16 cellular contexts compared by ENCODE assay signal in the genomic region with DNA sequence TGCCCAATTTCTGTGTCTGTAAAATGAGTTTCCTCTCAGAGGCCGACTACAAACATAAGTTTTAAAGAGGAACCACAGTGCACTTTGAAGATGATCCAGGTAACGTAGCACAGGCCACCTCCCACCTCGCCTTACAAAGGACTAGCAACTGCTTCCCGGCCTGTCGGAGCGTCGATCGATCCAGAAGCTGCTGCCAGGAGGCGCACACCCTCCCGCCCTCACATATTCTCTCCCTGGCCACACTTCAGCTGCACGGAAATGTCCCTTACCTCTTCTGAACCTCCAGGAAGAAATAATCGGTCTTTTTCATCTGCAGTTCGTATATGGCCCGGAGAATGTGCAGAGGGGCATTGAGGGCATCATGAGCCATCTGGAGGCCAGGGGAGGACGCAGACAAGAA. TPM values are rescaled to one million over a fixed set of nuclear protein-coding genes. Genes with fewer than 3 reads are reported as not detected.
DNase-seq lines count a peak whose midpoint lies in the region; ATAC-seq, FAIRE-seq and TF ChIP-seq lines count a peak whose summit lies in the region.
"Had no signal": no experiment of that assay in that cellular context is flagged by ENCODE, and none has a peak within 500 bp of the region (broad histone marks: within the 10 kb centered on the region; RNA-seq: fewer than 3 reads in every experiment).

No MANE protein-coding gene starts in this region.

- H3K27me3 Mint-ChIP-seq in activated naive CD8-positive, alpha-beta T cell: no peaks in the 10 kb centered on the region
- H3K27me3 Mint-ChIP-seq in activated naive CD8-positive, alpha-beta T cell treated with anti-CD3 and anti-CD28 coated beads for 36 hours: no peaks in the 10 kb centered on the region
- no peaks in the 10 kb centered on the region for H3K27me3 Mint-ChIP-seq in activated T-helper 17 cell treated with anti-CD3 and anti-CD28 coated beads, Interleukin-2, amount 50 U/mL, for 72 hours
- H3K27me3 Mint-ChIP-seq: B cell; CD4-positive, alpha-beta T cell had no signal

- no peak for ATAC-seq in activated T-helper 17 cell treated with anti-CD3 and anti-CD28 coated beads, Interleukin-2, amount 50 U/mL, for 72 hours (replicated peaks)
- peak; percentile 60 for ATAC-seq in left lobe of liver
- ATAC-seq in pancreas: peak; percentile 33 to 81 (median 56)
- ATAC-seq in GM19463 (IDR thresholded peaks at IDR 0.05; ENCODE audit: unreplicated experiment): no peak
- no peak for ATAC-seq in stimulated activated effector memory CD8-positive, alpha-beta T cell treated with anti-CD3 and anti-CD28 coated beads, Interleukin-12 subunit alpha, Interleukin-12 subunit beta, amount 100 ng/mL, for 72 hours
- no peak for ATAC-seq in GM18867 (IDR thresholded peaks at IDR 0.05; ENCODE audit: unreplicated experiment)
- ATAC-seq: GM23338 had no signal

- WGBS in pancreas, 2 donors: 81 to 82% methylated on average over 15 of the region's 15 CpGs

- no peaks in the 10 kb centered on the region for H3K9me3 Mint-ChIP-seq in activated naive CD8-positive, alpha-beta T cell (ENCODE audit: low read depth)
- H3K9me3 Mint-ChIP-seq in activated naive CD8-positive, alpha-beta T cell treated with anti-CD3 and anti-CD28 coated beads for 36 hours: no peaks in the 10 kb centered on the region
- H3K9me3 Mint-ChIP-seq in activated T-helper 17 cell treated with anti-CD3 and anti-CD28 coated beads, Interleukin-2, amount 50 U/mL, for 72 hours: no peaks in the 10 kb centered on the region
- no peaks in the 10 kb centered on the region for H3K9me3 Mint-ChIP-seq in stimulated activated effector memory CD8-positive, alpha-beta T cell treated with anti-CD3 and anti-CD28 coated beads, Interleukin-12 subunit alpha, Interleukin-12 subunit beta, amount 100 ng/mL, for 72 hours
- H3K9me3 Mint-ChIP-seq: CD4-positive, alpha-beta T cell had no signal

- H3K36me3 Mint-ChIP-seq in activated naive CD8-positive, alpha-beta T cell: peaks cover 8% of the 10 kb centered on the region
- H3K36me3 Mint-ChIP-seq in activated naive CD8-positive, alpha-beta T cell treated with anti-CD3 and anti-CD28 coated beads for 36 hours: peaks cover 19% of the 10 kb centered on the region
- peaks cover 98% of the 10 kb centered on the region for H3K36me3 Mint-ChIP-seq in activated T-helper 17 cell treated with anti-CD3 and anti-CD28 coated beads, Interleukin-2, amount 50 U/mL, for 72 hours (ENCODE audit: low read depth)
- H3K36me3 Mint-ChIP-seq in stimulated activated effector memory CD8-positive, alpha-beta T cell treated with anti-CD3 and anti-CD28 coated beads, Interleukin-12 subunit alpha, Interleukin-12 subunit beta, amount 100 ng/mL, for 72 hours: peaks cover 92% of the 10 kb centered on the region

- H3K27ac ChIP-seq in pancreas: no peak overlapping the region

- no peak overlapping the region for H3K4me3 Mint-ChIP-seq in activated naive CD8-positive, alpha-beta T cell
- no peak overlapping the region for H3K4me3 Mint-ChIP-seq in activated naive CD8-positive, alpha-beta T cell treated with anti-CD3 and anti-CD28 coated beads for 36 hours
- H3K4me3 Mint-ChIP-seq in activated T-helper 17 cell treated with anti-CD3 and anti-CD28 coated beads, Interleukin-2, amount 50 U/mL, for 72 hours: no peak overlapping the region
- no peak overlapping the region for H3K4me3 Mint-ChIP-seq in stimulated activated effector memory CD8-positive, alpha-beta T cell treated with anti-CD3 and anti-CD28 coated beads, Interleukin-12 subunit alpha, Interleukin-12 subunit beta, amount 100 ng/mL, for 72 hours
- H3K4me3 Mint-ChIP-seq: B cell; CD4-positive, alpha-beta T cell; GM23338 had no signal

- H3K4me1 ChIP-seq in pancreas: peaks cover 0 to 3% (median 0%) of the 10 kb centered on the region in 3 donors

- no peak for TF ChIP-seq CTCF in pancreas (IDR thresholded peaks at IDR 0.05)

- DNase-seq in activated naive CD8-positive, alpha-beta T cell treated with anti-CD3 and anti-CD28 coated beads for 36 hours: no peak
- DNase-seq in left lobe of liver (ENCODE audit: low spot score) (no peak), pancreas (peak in 1 of 6 donors; percentile 37)
- DNase-seq in stimulated activated effector memory CD8-positive, alpha-beta T cell treated with anti-CD3 and anti-CD28 coated beads, Interleukin-12 subunit alpha, Interleukin-12 subunit beta, amount 100 ng/mL, for 72 hours (ENCODE audit: low spot score in 2 of 2): no peak
- DNase-seq: ACHN; C1 segment of cervical spinal cord; Calu3; CD4-positive, alpha-beta T cell; DMS 273 treated with DMSO at 0.1 percent for 48 hours; H7 had no signal

- H3K27me3 ChIP-seq in pancreas: no peaks in the 10 kb centered on the region

- peak overlapping the region; percentile 22 for H3K27ac Mint-ChIP-seq in activated naive CD8-positive, alpha-beta T cell
- no peak overlapping the region for H3K27ac Mint-ChIP-seq in activated naive CD8-positive, alpha-beta T cell treated with anti-CD3 and anti-CD28 coated beads for 36 hours
- peak overlapping the region; percentile 5 for H3K27ac Mint-ChIP-seq in activated T-helper 17 cell treated with anti-CD3 and anti-CD28 coated beads, Interleukin-2, amount 50 U/mL, for 72 hours
- H3K27ac Mint-ChIP-seq in stimulated activated effector memory CD8-positive, alpha-beta T cell treated with anti-CD3 and anti-CD28 coated beads, Interleukin-12 subunit alpha, Interleukin-12 subunit beta, amount 100 ng/mL, for 72 hours: no peak overlapping the region
- H3K27ac Mint-ChIP-seq: B cell; CD4-positive, alpha-beta T cell; GM23338 had no signal

- no peak for FAIRE-seq in pancreas (lab: Jason Lieb, UNC)

- peaks cover 4 to 82% (median 38%) of the 10 kb centered on the region in 3 donors for H3K36me3 ChIP-seq in pancreas

- intact Hi-C loops in pancreas (cut with DNase I): no loop called here

- no peak overlapping the region for H3K4me3 ChIP-seq in pancreas
- H3K4me3 ChIP-seq: GM23338 had no signal

- H3K9me3 ChIP-seq in pancreas: no peaks in the 10 kb centered on the region

- H3K4me1 Mint-ChIP-seq in activated naive CD8-positive, alpha-beta T cell (ENCODE audit: low read depth): no peaks in the 10 kb centered on the region
- no peaks in the 10 kb centered on the region for H3K4me1 Mint-ChIP-seq in activated naive CD8-positive, alpha-beta T cell treated with anti-CD3 and anti-CD28 coated beads for 36 hours
- H3K4me1 Mint-ChIP-seq in activated T-helper 17 cell treated with anti-CD3 and anti-CD28 coated beads, Interleukin-2, amount 50 U/mL, for 72 hours: no peaks in the 10 kb centered on the region
- no peaks in the 10 kb centered on the region for H3K4me1 Mint-ChIP-seq in stimulated activated effector memory CD8-positive, alpha-beta T cell treated with anti-CD3 and anti-CD28 coated beads, Interleukin-12 subunit alpha, Interleukin-12 subunit beta, amount 100 ng/mL, for 72 hours
- H3K4me1 Mint-ChIP-seq: B cell, GM23338 had no signal

RNA-seq across cellular contexts. Expression of a gene that starts 55.2 kb away (rescaled TPM):
- total RNA-seq in activated naive CD8-positive, alpha-beta T cell treated with anti-CD3 and anti-CD28 coated beads for 36 hours: 10 to 100 TPM; 85.7 to 89.9 TPM
- total RNA-seq in activated T-helper 17 cell treated with anti-CD3 and anti-CD28 coated beads, Interleukin-2, amount 50 U/mL, for 72 hours: 100 to 1,000 TPM in 1 of 2 donors, 10 to 100 TPM in 1; 81.5 to 153 TPM
- total RNA-seq in left lobe of liver: 3.9 TPM
- 10 to 100 TPM; 17.8 to 60.3 (median 35.1) TPM for total RNA-seq in pancreas
- 10 to 100 TPM; 52.9 to 67.7 TPM for polyA plus RNA-seq in pancreas

Comparison
In these comparisons a context has a peak if more than half of its experiments do, and no peak if none do; other contexts are left out.
1. H3K27ac Mint-ChIP-seq: peak in activated naive CD8-positive, alpha-beta T cell (single experiment) and activated T-helper 17 cell treated with anti-CD3 and anti-CD28 coated beads, Interleukin-2, amount 50 U/mL, for 72 hours (single experiment); none in activated naive CD8-positive, alpha-beta T cell treated with anti-CD3 and anti-CD28 coated beads for 36 hours (single experiment) and stimulated activated effector memory CD8-positive, alpha-beta T cell treated with anti-CD3 and anti-CD28 coated beads, Interleukin-12 subunit alpha, Interleukin-12 subunit beta, amount 100 ng/mL, for 72 hours (single experiment).
2. ATAC-seq: peak in left lobe of liver (single experiment) and pancreas (4 of 4); none in activated T-helper 17 cell treated with anti-CD3 and anti-CD28 coated beads, Interleukin-2, amount 50 U/mL, for 72 hours (single experiment), GM19463 (single experiment), stimulated activated effector memory CD8-positive, alpha-beta T cell treated with anti-CD3 and anti-CD28 coated beads, Interleukin-12 subunit alpha, Interleukin-12 subunit beta, amount 100 ng/mL, for 72 hours (single experiment) and GM18867 (single experiment).